ENCODE assay signal across 8 cellular contexts in the genomic region with DNA sequence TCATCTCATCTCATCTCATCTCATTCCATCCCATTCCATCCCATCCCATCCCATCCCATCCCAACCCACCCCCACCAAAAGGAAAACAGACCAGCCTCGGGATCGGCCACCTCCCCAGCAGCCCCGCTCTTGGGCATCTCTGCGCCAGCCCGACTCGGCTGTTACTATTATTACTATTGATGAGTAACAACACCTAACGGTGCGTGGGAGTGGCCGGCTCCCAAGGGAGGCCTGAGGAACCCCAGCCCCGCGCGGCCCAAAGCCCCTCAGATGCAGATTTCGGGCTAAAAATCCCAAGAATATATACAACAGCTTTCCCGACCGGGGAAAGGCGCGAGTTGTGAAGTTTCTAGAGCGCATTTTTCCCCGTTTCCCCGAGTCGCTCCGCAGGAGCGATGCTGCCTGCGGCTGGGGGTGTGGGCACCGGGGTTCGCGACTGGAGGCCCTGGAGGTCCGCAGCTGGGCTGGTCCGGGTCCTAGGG. TPM values are rescaled to one million over a fixed set of nuclear protein-coding genes. Genes with fewer than 3 reads are reported as not detected.
DNase-seq lines count a peak whose midpoint lies in the region; ATAC-seq lines count a peak whose summit lies in the region.

No MANE protein-coding gene starts in this region.

- no peaks in the 10 kb centered on the region for H3K9me3 Mint-ChIP-seq in activated naive CD8-positive, alpha-beta T cell treated with anti-CD3 and anti-CD28 coated beads for 36 hours

- H3K4me1 ChIP-seq in GM23248 (ENCODE audit: insufficient read depth) (peaks cover 8% of the 10 kb centered on the region), iPS-20b (ENCODE audit: insufficient read depth, low read length) (no peaks in the 10 kb centered on the region; the same call in 1 of the 2 replicates)

- peaks cover 49% of the 10 kb centered on the region for H3K79me2 ChIP-seq in GM23248 (ENCODE audit: insufficient read depth)

- DNase-seq in GM23248 (peak; percentile 82), M059J (ENCODE audit: low read depth) (peak; percentile 42), NCI-H345 treated with DMSO at 0.1 percent for 48 hours (lab: John Stamatoyannopoulos, UW; ENCODE audit: unreplicated experiment) (no peak), mucosa of gallbladder (ENCODE audit: low spot score) (no peak)
- peak; percentile 52 for DNase-seq in activated naive CD8-positive, alpha-beta T cell treated with anti-CD3 and anti-CD28 coated beads for 36 hours
- peak; percentile 10 to 31 for DNase-seq in stimulated activated CD4-positive, alpha-beta T cell treated with anti-CD3 and anti-CD28 coated beads, Interleukin-15, amount 100 ng/mL, for 48 hours (ENCODE audit: low read depth in 2 of 2)

- H3K4me1 Mint-ChIP-seq in activated naive CD8-positive, alpha-beta T cell treated with anti-CD3 and anti-CD28 coated beads for 36 hours = peaks cover 13% of the 10 kb centered on the region

- peak overlapping the region; percentile 91 for H3K4me3 ChIP-seq in GM23248
- H3K4me3 ChIP-seq in iPS-20b (ENCODE audit: low read length) = peak overlapping the region; percentile 85

- H3K27ac ChIP-seq in GM23248 (no peak overlapping the region), iPS-20b (ENCODE audit: low read length) (no peak overlapping the region)

- H3F3A ChIP-seq in GM23248 (ENCODE audit: insufficient read depth) = no peaks in the 10 kb centered on the region

- peak overlapping the region; percentile 88 for H3K4me3 Mint-ChIP-seq in activated naive CD8-positive, alpha-beta T cell treated with anti-CD3 and anti-CD28 coated beads for 36 hours

- H3K36me3 Mint-ChIP-seq in activated naive CD8-positive, alpha-beta T cell treated with anti-CD3 and anti-CD28 coated beads for 36 hours = peaks cover 9% of the 10 kb centered on the region

- peak overlapping the region; percentile 80 for H3K27ac Mint-ChIP-seq in activated naive CD8-positive, alpha-beta T cell treated with anti-CD3 and anti-CD28 coated beads for 36 hours

- peak overlapping the region; percentile 77 for H3K4me2 ChIP-seq in GM23248 (ENCODE audit: unreplicated experiment)

- WGBS in GM23248 (ENCODE audit: low coverage in 1 of 2, low lambda C conversion rate in 2 of 2, missing lambda C conversion rate in 2 of 2), 2 experiments = 1 to 2% methylated on average over 24 to 29 of the region's 29 CpGs

- peak overlapping the region; percentile 85 for H2AFZ ChIP-seq in GM23248

- H3K27me3 ChIP-seq in GM23248 (replicated peaks; ENCODE audit: insufficient read depth) (no peaks in the 10 kb centered on the region), iPS-20b (ENCODE audit: insufficient read depth, low read length) (peaks cover 10% of the 10 kb centered on the region)

- peak overlapping the region; percentile 86 for H3K9ac ChIP-seq in GM23248
- peak overlapping the region; percentile 83 for H3K9ac ChIP-seq in iPS-20b (ENCODE audit: low read depth, low read length)

- ATAC-seq in GM18498 (IDR thresholded peaks at IDR 0.05; ENCODE audit: unreplicated experiment) = peak; percentile 34

- H3K9me2 ChIP-seq in GM23248 (ENCODE audit: insufficient read depth) = no peaks in the 10 kb centered on the region

- in situ Hi-C loops in GM23248 (cut with MboI) = no loop called here

- peaks cover 4% of the 10 kb centered on the region for H3K27me3 Mint-ChIP-seq in activated naive CD8-positive, alpha-beta T cell treated with anti-CD3 and anti-CD28 coated beads for 36 hours

- H4K20me1 ChIP-seq in GM23248 (ENCODE audit: insufficient read depth) = no peaks in the 10 kb centered on the region

- H3K9me3 ChIP-seq in GM23248 (ENCODE audit: low read depth) (no peaks in the 10 kb centered on the region), iPS-20b (ENCODE audit: insufficient read depth, low read depth, low read length) (no peaks in the 10 kb centered on the region)

- H3K36me3 ChIP-seq in GM23248 (ENCODE audit: low read depth) = no peaks in the 10 kb centered on the region
- no peaks in the 10 kb centered on the region for H3K36me3 ChIP-seq in iPS-20b (ENCODE audit: insufficient read depth, low read depth, low read length)

RNA-seq across cellular contexts. Expression of a gene that starts 0.6 kb away (rescaled TPM):
- total RNA-seq in GM23248 (2014; rRNA removed; shearing (Covaris generic)) = 4.3 and 5.2 TPM in 2 replicates
- polyA plus RNA-seq in GM23248 (2016; fragmentation: Nextera tagmentation; extraction: Ambion mirVana) = 3.2 and 3.4 TPM in 2 replicates
- 7.3 and 10.4 TPM in 2 replicates for total RNA-seq in M059J (2014; rRNA removed; shearing (Covaris generic))
- total RNA-seq in activated naive CD8-positive, alpha-beta T cell treated with anti-CD3 and anti-CD28 coated beads for 36 hours = 1 to 10 TPM; 9.6 TPM
- total RNA-seq in mucosa of gallbladder = 17.0 TPM

Comparison
In these comparisons a context has a peak if more than half of its experiments do, and no peak if none do; other contexts are left out.
1. DNase-seq: peak in GM23248 (single experiment), M059J (single experiment), activated naive CD8-positive, alpha-beta T cell treated with anti-CD3 and anti-CD28 coated beads for 36 hours (single experiment) and stimulated activated CD4-positive, alpha-beta T cell treated with anti-CD3 and anti-CD28 coated beads, Interleukin-15, amount 100 ng/mL, for 48 hours (2 of 2); none in NCI-H345 treated with DMSO at 0.1 percent for 48 hours (single experiment) and mucosa of gallbladder (single experiment).